In the genomic region with DNA sequence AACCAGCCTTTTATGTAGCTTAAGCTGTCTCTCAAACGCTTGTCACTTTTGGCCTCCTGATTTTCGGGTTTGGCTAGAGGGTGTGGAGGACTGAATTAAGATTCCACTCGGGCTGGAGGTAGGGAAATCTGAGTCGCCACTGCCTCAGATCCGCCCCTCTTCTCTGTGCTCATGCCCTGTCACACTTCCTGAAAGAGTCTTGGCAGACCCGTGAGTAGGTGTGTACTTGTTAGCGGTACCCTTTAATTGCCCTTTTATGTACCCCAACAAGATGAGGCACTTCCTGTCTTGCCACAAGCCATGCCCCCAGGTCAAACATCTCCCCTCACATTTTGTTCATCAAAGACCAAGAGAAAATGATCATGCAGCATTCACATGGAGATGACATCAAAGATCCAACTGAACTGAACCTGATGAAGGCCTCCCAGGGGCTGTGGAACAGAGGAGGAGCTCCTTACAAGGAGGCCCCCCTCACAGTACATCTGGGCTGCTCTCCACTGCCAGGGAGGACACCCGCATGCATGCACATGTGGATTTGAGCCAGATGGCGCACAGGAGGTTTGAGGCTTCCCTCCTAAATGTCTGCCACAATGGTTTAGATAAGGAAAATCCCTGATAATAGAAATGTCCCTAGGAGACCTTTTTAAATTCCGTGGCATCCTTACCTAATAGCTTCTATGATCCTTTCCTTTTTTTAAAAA, we compare ENCODE assay signal across 34 cellular contexts.
DNase-seq lines count a peak whose midpoint lies in the region; ATAC-seq, FAIRE-seq and TF ChIP-seq lines count a peak whose summit lies in the region.
"Had no signal": no experiment of that assay in that cellular context is flagged by ENCODE, and none has a peak within 500 bp of the region (broad histone marks: within the 10 kb centered on the region; RNA-seq: fewer than 3 reads in every experiment).

No MANE protein-coding gene starts in this region.

- H3K27me3 ChIP-seq in breast epithelium (no peaks in the 10 kb centered on the region), mammary epithelial cell (ENCODE audit: insufficient read depth, low read length) (no peaks in the 10 kb centered on the region), upper lobe of left lung (no peaks in the 10 kb centered on the region), aorta (ENCODE audit: control insufficient read depth in 1 of 2, insufficient read depth in 2 of 2, low read length in 1 of 2) (no peaks in the 10 kb centered on the region)
- H3K27me3 ChIP-seq: hepatocyte, pancreas, testis had no signal

- H3K36me3 ChIP-seq in breast epithelium (no peaks in the 10 kb centered on the region), mammary epithelial cell (ENCODE audit: insufficient read depth, low read length) (no peaks in the 10 kb centered on the region), upper lobe of left lung (no peaks in the 10 kb centered on the region), aorta (ENCODE audit: control insufficient read depth in 1 of 2, insufficient read depth in 2 of 2, low read length in 1 of 2) (no peaks in the 10 kb centered on the region)
- H3K36me3 ChIP-seq: gastroesophageal sphincter, pancreas had no signal

- H3K9ac ChIP-seq in mammary epithelial cell (ENCODE audit: insufficient read depth, low read length) = no peak overlapping the region

- TF ChIP-seq EP300 in upper lobe of left lung (IDR thresholded peaks at IDR 0.05) = no peak

- POLR2A ChIA-PET in MCF 10A (lab: Yijun Ruan, JAX) = interaction anchor here (0.7 kb wide), 1 partner anchor 688 kb away, joined by 3 read pairs; no protein-coding TSS in a partner anchor

- dilution Hi-C loops in mammary epithelial cell (cut with HindIII; ENCODE audit: low sequenced_read_pairs) = no loop called here

- H3K9me3 ChIP-seq in breast epithelium (no peaks in the 10 kb centered on the region), mammary epithelial cell (replicated peaks; ENCODE audit: insufficient read depth, low read length) (no peaks in the 10 kb centered on the region), upper lobe of left lung (no peaks in the 10 kb centered on the region), aorta (ENCODE audit: control insufficient read depth, low read length) (no peaks in the 10 kb centered on the region)
- H3K9me3 ChIP-seq: gastroesophageal sphincter, pancreas, testis had no signal

- intact Hi-C loops in MCF 10A (cut with micrococcal nuclease) (no loop called here), breast epithelium (cut with DNase I; ENCODE audit: low total_unique reads) (no loop called here), mammary epithelial cell (cut with micrococcal nuclease) (loop anchor here (5.0 to 10.0 kb wide), 2 partner anchors 118 to 206 kb away; no protein-coding TSS in a partner anchor), aorta (cut with DNase I) (no loop called here)

- TF ChIP-seq CTCF in MCF 10A (IDR thresholded peaks at IDR 0.05; ENCODE audit: unreplicated experiment) (no peak), breast epithelium (IDR thresholded peaks at IDR 0.05) (no peak), mammary epithelial cell (conservative IDR thresholded peaks at IDR 0.05 in 1 of 2, IDR thresholded peaks at IDR 0.05 in 1 of 2; ENCODE audit: extremely low read depth in 1 of 2, insufficient read depth in 1 of 2, low read depth in 1 of 2, low read length in 2 of 2) (no peak), upper lobe of left lung (IDR thresholded peaks at IDR 0.05) (no peak)

- H3K36me3 Mint-ChIP-seq in MCF 10A (ENCODE audit: insufficient read depth, unreplicated experiment) = no peaks in the 10 kb centered on the region
- H3K36me3 Mint-ChIP-seq: activated naive CD8-positive, alpha-beta T cell treated with anti-CD3 and anti-CD28 coated beads, Interleukin-2, amount 10 ng/mL, durations not matched to agents 7 days and 5 days; memory B cell had no signal

- WGBS in mammary epithelial cell (ENCODE audit: low coverage, missing lambda C conversion rate) = 76% methylated on average over 10 of the region's 10 CpGs
- WGBS in upper lobe of left lung, 2 donors = 78 to 91% methylated on average over 10 of the region's 10 CpGs
- WGBS in aorta, 2 donors = 90% methylated on average over 10 of the region's 10 CpGs

- BruUV-seq in MCF 10A (replicated peaks; lab: Mats Ljungman, UMichigan) = no TSS peak
- BruUV-seq in mammary epithelial cell (replicated peaks; lab: Mats Ljungman, UMichigan) = no TSS peak

- H3K79me2 ChIP-seq in mammary epithelial cell (ENCODE audit: insufficient read depth, low read length) = no peaks in the 10 kb centered on the region
- H3K79me2 ChIP-seq: hepatocyte had no signal

- in situ Hi-C loops in mammary epithelial cell (cut with MboI; ENCODE audit: low sequenced_read_pairs in 2 of 2) = loop anchor here in 1 of 2 donors (25.0 kb wide), 1 partner anchor 123 kb away; no protein-coding TSS in a partner anchor

- H3K9me3 Mint-ChIP-seq in MCF 10A (ENCODE audit: unreplicated experiment) = peaks cover 4% of the 10 kb centered on the region
- H3K9me3 Mint-ChIP-seq: activated B cell treated with CpG ODN at 0.5 μM for 24 hours; activated CD4-positive, alpha-beta T cell treated with anti-CD3 and anti-CD28 coated beads, Interleukin-2, amount 10 ng/mL, durations not matched to agents 7 days and 5 days; activated naive CD8-positive, alpha-beta T cell treated with anti-CD3 and anti-CD28 coated beads, Interleukin-2, amount 10 ng/mL, durations not matched to agents 7 days and 5 days; activated T-cell treated with anti-CD3 and anti-CD28 coated beads, Interleukin-2, amount 50 U/mL, for 24 hours; CD4-positive, alpha-beta T cell; dendritic cell treated with granulocyte-macrophage colony-stimulating factor and Interleukin-4, amounts not matched to agents 40 ng/mL and 50 ng/mL, for 4 days; memory B cell; neural crest cell had no signal

- H4K20me1 ChIP-seq in mammary epithelial cell (ENCODE audit: insufficient read depth, low read length) = no peaks in the 10 kb centered on the region

- H3K4me3 Mint-ChIP-seq in MCF 10A (ENCODE audit: unreplicated experiment) = no peak overlapping the region
- H3K4me3 Mint-ChIP-seq: activated B cell treated with CpG ODN at 0.5 μM for 24 hours; activated CD4-positive, alpha-beta T cell treated with anti-CD3 and anti-CD28 coated beads, Interleukin-2, amount 10 ng/mL, durations not matched to agents 7 days and 5 days; activated naive CD8-positive, alpha-beta T cell treated with anti-CD3 and anti-CD28 coated beads, Interleukin-2, amount 10 ng/mL, durations not matched to agents 7 days and 5 days; activated T-cell treated with anti-CD3 and anti-CD28 coated beads, Interleukin-2, amount 50 U/mL, for 24 hours; CD4-positive, alpha-beta T cell; dendritic cell treated with granulocyte-macrophage colony-stimulating factor and Interleukin-4, amounts not matched to agents 40 ng/mL and 50 ng/mL, for 4 days; memory B cell; neural crest cell had no signal

- H3K4me1 ChIP-seq in breast epithelium (no peaks in the 10 kb centered on the region), mammary epithelial cell (ENCODE audit: insufficient read depth, low read length) (peaks cover 34% of the 10 kb centered on the region), upper lobe of left lung (no peaks in the 10 kb centered on the region), aorta (ENCODE audit: control insufficient read depth in 1 of 2, insufficient read depth in 2 of 2, low read length in 2 of 2) (no peaks in the 10 kb centered on the region)
- H3K4me1 ChIP-seq: gastroesophageal sphincter, pancreas, testis had no signal

- TF ChIP-seq POLR2A in breast epithelium (IDR thresholded peaks at IDR 0.05) (no peak), upper lobe of left lung (IDR thresholded peaks at IDR 0.05) (no peak)

- FAIRE-seq in frontal cortex (lab: Jason Lieb, UNC) = no peak
- FAIRE-seq: GM12878, HepG2, pancreas had no signal

- H3K4me2 ChIP-seq in mammary epithelial cell (ENCODE audit: insufficient read depth, low read depth, low read length) = no peak overlapping the region
- H3K4me2 ChIP-seq: hepatocyte had no signal

- peak overlapping the region; percentile 23 for H3K27ac Mint-ChIP-seq in MCF 10A (ENCODE audit: low read depth, unreplicated experiment)
- H3K27ac Mint-ChIP-seq: activated B cell treated with CpG ODN at 0.5 μM for 24 hours; activated CD4-positive, alpha-beta T cell treated with anti-CD3 and anti-CD28 coated beads, Interleukin-2, amount 10 ng/mL, durations not matched to agents 7 days and 5 days; activated naive CD8-positive, alpha-beta T cell treated with anti-CD3 and anti-CD28 coated beads, Interleukin-2, amount 10 ng/mL, durations not matched to agents 7 days and 5 days; activated T-cell treated with anti-CD3 and anti-CD28 coated beads, Interleukin-2, amount 50 U/mL, for 24 hours; CD4-positive, alpha-beta T cell; dendritic cell treated with granulocyte-macrophage colony-stimulating factor and Interleukin-4, amounts not matched to agents 40 ng/mL and 50 ng/mL, for 4 days; memory B cell had no signal

- ATAC-seq in upper lobe of left lung (ENCODE audit: low FRiP score in 2 of 2) (no peak), aorta (ENCODE audit: low FRiP score) (no peak)
- ATAC-seq: gastroesophageal sphincter, GM12878, HepG2, left colon, pancreas had no signal

- no peak overlapping the region for H3K27ac ChIP-seq in breast epithelium
- no peak overlapping the region for H3K27ac ChIP-seq in mammary epithelial cell (ENCODE audit: insufficient read depth, low read depth, low read length)
- H3K27ac ChIP-seq in upper lobe of left lung = no peak overlapping the region
- no peak overlapping the region for H3K27ac ChIP-seq in aorta (ENCODE audit: low read depth in 1 of 2, low read length in 2 of 2)
- H3K27ac ChIP-seq: gastroesophageal sphincter, hepatocyte, HL-60, pancreas, skin epidermis, testis had no signal

- DNase-seq in MCF 10A (ENCODE audit: unreplicated experiment) (peak; percentile 26), breast epithelium (ENCODE audit: low spot score in 2 of 2) (no peak), LoVo (ENCODE audit: low spot score) (peak; percentile 70), mammary epithelial cell (no peak), upper lobe of left lung (no peak), frontal cortex (ENCODE audit: low spot score in 2 of 2) (no peak), aorta (no peak)
- no peak for DNase-seq in stimulated activated CD4-positive, alpha-beta T cell treated with anti-CD3 and anti-CD28 coated beads, Interleukin-15, amount 100 ng/mL, for 24 hours
- DNase-seq: activated B cell treated with CpG ODN at 0.5 μM for 24 hours; activated CD4-positive, alpha-beta T cell treated with anti-CD3 and anti-CD28 coated beads, Interleukin-2, amount 10 ng/mL, durations not matched to agents 7 days and 5 days; activated gamma-delta T cell; activated naive CD8-positive, alpha-beta T cell treated with anti-CD3 and anti-CD28 coated beads, Interleukin-2, amount 10 ng/mL, durations not matched to agents 7 days and 5 days; activated T-cell treated with anti-CD3 and anti-CD28 coated beads, Interleukin-2, amount 50 U/mL, for 24 hours; AML-193; CD4-positive, alpha-beta T cell; central memory CD4-positive, alpha-beta T cell; HCEC 1CT; Karpas-422; left colon; NCI-H1436 treated with DMSO at 0.1 percent for 48 hours; pancreas; retina; RPMI8226; stimulated activated naive CD4-positive, alpha-beta T cell treated with Interleukin-2 at 50 U/mL for 16 hours; testis had no signal

- peak overlapping the region; percentile 66 for H2AFZ ChIP-seq in mammary epithelial cell (ENCODE audit: low read depth, low read length)
- H2AFZ ChIP-seq: hepatocyte had no signal

- CTCF ChIA-PET in MCF 10A (lab: Yijun Ruan, JAX) (interaction anchor here (0.6 to 1.3 kb wide), 4 partner anchors 13 to 135 kb away, joined by 3 to 5 read pairs (median 4); no protein-coding TSS in a partner anchor), mammary epithelial cell (lab: Charles Lee; ENCODE audit: low non-redundant PET) (interaction anchor here (0.6 kb wide), 1 partner anchor 66 kb away, joined by 3 read pairs; no protein-coding TSS in a partner anchor)

- H3K27me3 Mint-ChIP-seq in MCF 10A (ENCODE audit: insufficient read depth, unreplicated experiment) = no peaks in the 10 kb centered on the region

- H3K4me3 ChIP-seq in breast epithelium (no peak overlapping the region), mammary epithelial cell (replicated peaks in 1 of 3; ENCODE audit: insufficient read depth in 1 of 3, low read depth in 2 of 3, low read length in 3 of 3) (no peak overlapping the region), upper lobe of left lung (no peak overlapping the region), aorta (ENCODE audit: low read length in 2 of 2) (no peak overlapping the region)
- H3K4me3 ChIP-seq: gastroesophageal sphincter, GM12878, hepatocyte, pancreas, skin epidermis, testis had no signal

- peaks cover 46% of the 10 kb centered on the region for H3K4me1 Mint-ChIP-seq in MCF 10A (ENCODE audit: insufficient read depth, unreplicated experiment)
- H3K4me1 Mint-ChIP-seq: activated B cell treated with CpG ODN at 0.5 μM for 24 hours; activated CD4-positive, alpha-beta T cell treated with anti-CD3 and anti-CD28 coated beads, Interleukin-2, amount 10 ng/mL, durations not matched to agents 7 days and 5 days; activated naive CD8-positive, alpha-beta T cell treated with anti-CD3 and anti-CD28 coated beads, Interleukin-2, amount 10 ng/mL, durations not matched to agents 7 days and 5 days; memory B cell had no signal

Comparison
In these comparisons a context has a peak if more than half of its experiments do, and no peak if none do; other contexts are left out.
1. DNase-seq: peak in MCF 10A (single experiment) and LoVo (single experiment); none in breast epithelium (0 of 2), mammary epithelial cell (single experiment), stimulated activated CD4-positive, alpha-beta T cell treated with anti-CD3 and anti-CD28 coated beads, Interleukin-15, amount 100 ng/mL, for 24 hours (single experiment), upper lobe of left lung (0 of 2), frontal cortex (0 of 2) and aorta (0 of 2).